Comparison of ENCODE assay signal across 10 cellular contexts in the genomic region with DNA sequence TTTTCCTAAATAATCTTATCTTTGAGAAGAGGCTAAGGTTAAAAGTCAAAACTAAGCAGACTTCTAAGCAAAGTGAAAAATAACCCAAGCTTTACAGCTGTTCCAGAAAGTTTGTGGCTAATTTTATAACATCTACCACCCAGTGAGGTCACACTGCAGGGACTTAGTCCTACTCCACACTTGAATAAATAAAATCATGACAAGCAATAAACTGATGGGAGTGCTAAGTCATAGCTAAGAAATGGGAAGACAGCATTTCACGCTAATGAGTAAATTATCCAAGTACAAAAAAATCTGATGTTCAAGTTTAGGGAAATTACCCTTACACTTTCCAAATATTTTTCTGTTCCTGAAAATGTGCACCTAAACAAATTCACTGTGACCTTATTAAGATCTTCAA. TPM values are rescaled to one million over a fixed set of nuclear protein-coding genes. Genes with fewer than 3 reads are reported as not detected.
DNase-seq lines count a peak whose midpoint lies in the region; TF ChIP-seq lines count a peak whose summit lies in the region.
"Had no signal": no experiment of that assay in that cellular context is flagged by ENCODE, and none has a peak within 500 bp of the region (broad histone marks: within the 10 kb centered on the region; RNA-seq: fewer than 3 reads in every experiment).

No MANE protein-coding gene starts in this region.

- no peaks in the 10 kb centered on the region for H3K36me3 Mint-ChIP-seq in CD8-positive, alpha-beta memory T cell

- H4K20me1 ChIP-seq in hepatocyte (ENCODE audit: insufficient read depth, poor library complexity, severe bottlenecking) (no peaks in the 10 kb centered on the region), PC-9 (ENCODE audit: insufficient read depth) (no peaks in the 10 kb centered on the region)

- no peak overlapping the region for H3K27ac Mint-ChIP-seq in CD8-positive, alpha-beta memory T cell

- no peaks in the 10 kb centered on the region for H3K9me3 ChIP-seq in hepatocyte (ENCODE audit: low read depth)
- no peaks in the 10 kb centered on the region for H3K9me3 ChIP-seq in sigmoid colon
- no peaks in the 10 kb centered on the region for H3K9me3 ChIP-seq in CD8-positive, alpha-beta memory T cell (ENCODE audit: low read length)
- no peaks in the 10 kb centered on the region for H3K9me3 ChIP-seq in PC-9 (ENCODE audit: insufficient read depth, low read depth)
- no peaks in the 10 kb centered on the region for H3K9me3 ChIP-seq in BE2C

- DNase-seq in Caki2 (ENCODE audit: low read depth) (peak; percentile 25), astrocyte of the spinal cord (ENCODE audit: low read depth, low spot score) (peak; percentile 37), hepatocyte (ENCODE audit: low spot score) (no peak), sigmoid colon (no peak), PC-9 (no peak), NCI-H187 (lab: John Stamatoyannopoulos, UW) (no peak), BE2C (no peak)
- DNase-seq in CD8-positive, alpha-beta memory T cell: no peak
- DNase-seq: AML-193, NCI-H2171 treated with DMSO at 0.1 percent for 48 hours had no signal

- peak overlapping the region; percentile 82 for H3K27ac ChIP-seq in hepatocyte
- peak overlapping the region; percentile 71 to 89 (median 86) for H3K27ac ChIP-seq in sigmoid colon
- H3K27ac ChIP-seq in CD8-positive, alpha-beta memory T cell (ENCODE audit: low read depth, low read length): no peak overlapping the region
- H3K27ac ChIP-seq in PC-9: no peak overlapping the region

- intact Hi-C loops in sigmoid colon (cut with DNase I): loop anchor here (2.0 to 5.0 kb wide), 2 partner anchors 44 to 786 kb away; no protein-coding TSS in a partner anchor
- intact Hi-C loops in PC-9 (cut with micrococcal nuclease; ENCODE audit: unreplicated experiment): no loop called here

- TF ChIP-seq POLR2A in sigmoid colon (IDR thresholded peaks at IDR 0.05): no peak

- BruUV-seq in PC-9 (replicated peaks; lab: Mats Ljungman, UMichigan): no TSS peak

- H3K27me3 ChIP-seq in hepatocyte (no peaks in the 10 kb centered on the region), sigmoid colon (no peaks in the 10 kb centered on the region), PC-9 (ENCODE audit: insufficient read depth, low read depth) (no peaks in the 10 kb centered on the region), BE2C (no peaks in the 10 kb centered on the region)
- no peaks in the 10 kb centered on the region for H3K27me3 ChIP-seq in CD8-positive, alpha-beta memory T cell (ENCODE audit: insufficient read depth, low read length, poor library complexity, severe bottlenecking)

- no peaks in the 10 kb centered on the region for H3K36me3 ChIP-seq in hepatocyte (replicated peaks; ENCODE audit: insufficient read depth, low read depth)
- H3K36me3 ChIP-seq in sigmoid colon: no peaks in the 10 kb centered on the region
- H3K36me3 ChIP-seq in CD8-positive, alpha-beta memory T cell (ENCODE audit: insufficient read depth, low read length): no peaks in the 10 kb centered on the region
- H3K36me3 ChIP-seq in PC-9 (ENCODE audit: low read depth): no peaks in the 10 kb centered on the region
- H3K36me3 ChIP-seq in BE2C: no peaks in the 10 kb centered on the region; the same call in 1 of the 2 replicates

- TF ChIP-seq CTCF in astrocyte of the spinal cord (IDR thresholded peaks at IDR 0.05; ENCODE audit: low read depth, low read length) (no peak), hepatocyte (IDR thresholded peaks at IDR 0.05; ENCODE audit: poor library complexity) (no peak), sigmoid colon (IDR thresholded peaks at IDR 0.05) (no peak), PC-9 (conservative IDR thresholded peaks at IDR 0.05) (no peak), BE2C (IDR thresholded peaks at IDR 0.05; ENCODE audit: low read depth, low read length) (no peak)

- in situ Hi-C loops in Caki2 (cut with HindIII; ENCODE audit: low pct_unique_long_range_greater_than_20kb, low sequenced_read_pairs) (no loop called here), astrocyte of the spinal cord (cut with HindIII; ENCODE audit: low sequenced_read_pairs) (no loop called here)

- peaks cover 48% of the 10 kb centered on the region for H3K4me1 ChIP-seq in hepatocyte (ENCODE audit: insufficient read depth)
- H3K4me1 ChIP-seq in sigmoid colon: peaks cover 0 to 76% (median 62%) of the 10 kb centered on the region in 4 donors
- H3K4me1 ChIP-seq in CD8-positive, alpha-beta memory T cell (ENCODE audit: insufficient read depth, low read length): no peaks in the 10 kb centered on the region
- H3K4me1 ChIP-seq in PC-9 (replicated peaks; ENCODE audit: insufficient read depth): no peaks in the 10 kb centered on the region
- no peaks in the 10 kb centered on the region; the same call in 1 of the 2 replicates for H3K4me1 ChIP-seq in BE2C

- no peaks in the 10 kb centered on the region for H3F3A ChIP-seq in PC-9 (ENCODE audit: insufficient read depth, low read depth)

- H3K4me2 ChIP-seq in hepatocyte (peak overlapping the region; percentile 46), PC-9 (no peak overlapping the region)

- H3K27me3 Mint-ChIP-seq in CD8-positive, alpha-beta memory T cell: no peaks in the 10 kb centered on the region

- 63% methylated on average over 1 of the region's 1 CpG for WGBS in hepatocyte (ENCODE audit: low lambda C conversion rate, missing lambda C conversion rate)
- WGBS in sigmoid colon, 2 donors: 29 to 60% methylated on average over 1 of the region's 1 CpG

- peaks cover 2 to 17% (median 4%) of the 10 kb centered on the region in 5 donors for H3K9me3 Mint-ChIP-seq in CD8-positive, alpha-beta memory T cell

- CTCF ChIA-PET in CD8-positive, alpha-beta memory T cell (lab: Charles Lee): no interaction called here
- CTCF ChIA-PET in PC-9 (lab: Charles Lee): no interaction called here

- H2AFZ ChIP-seq in hepatocyte (no peak overlapping the region), PC-9 (no peak overlapping the region)

- H3K4me3 Mint-ChIP-seq in CD8-positive, alpha-beta memory T cell: no peak overlapping the region

- TF ChIP-seq EP300 in sigmoid colon (IDR thresholded peaks at IDR 0.05): peak in 1 of 4 donors; percentile 17

- H3K4me1 Mint-ChIP-seq in CD8-positive, alpha-beta memory T cell: no peaks in the 10 kb centered on the region

- H3K79me2 ChIP-seq in hepatocyte: peaks cover 85% of the 10 kb centered on the region
- no peaks in the 10 kb centered on the region for H3K79me2 ChIP-seq in PC-9 (ENCODE audit: low read depth)

- H3K9me2 ChIP-seq in hepatocyte (replicated peaks; ENCODE audit: insufficient read depth) (no peaks in the 10 kb centered on the region), PC-9 (ENCODE audit: insufficient read depth) (no peaks in the 10 kb centered on the region)

- H3K4me3 ChIP-seq in astrocyte of the spinal cord (ENCODE audit: low read depth, low read length): no peak overlapping the region
- no peak overlapping the region for H3K4me3 ChIP-seq in hepatocyte
- H3K4me3 ChIP-seq in sigmoid colon: peak overlapping the region in 1 of 4 donors; percentile 22
- no peak overlapping the region for H3K4me3 ChIP-seq in CD8-positive, alpha-beta memory T cell (ENCODE audit: low read length)
- no peak overlapping the region for H3K4me3 ChIP-seq in PC-9
- no peak overlapping the region for H3K4me3 ChIP-seq in BE2C (ENCODE audit: low read depth, low read length)

- POLR2A ChIA-PET in CD8-positive, alpha-beta memory T cell (lab: Charles Lee): no interaction called here
- POLR2A ChIA-PET in PC-9 (lab: Charles Lee; ENCODE audit: unreplicated experiment): no interaction called here

RNA-seq across cellular contexts. Expression of gene ZNF608, which starts 47.7 kb away (rescaled TPM):
- total RNA-seq in Caki2 (2014; rRNA removed; shearing (Covaris generic); ENCODE audit: low replicate concordance): 23.9 and 24.7 TPM in 2 replicates
- total RNA-seq in hepatocyte (28.5 and 30.0 TPM in 2 replicates), sigmoid colon (10 to 100 TPM; 17.9 to 30.7 (median 24.0) TPM), PC-9 (2021) (2.8 and 5.5 TPM in 2 replicates)
- polyA plus RNA-seq in hepatocyte (12.4 and 19.8 TPM in 2 replicates), sigmoid colon (1 to 10 TPM; 5.1 to 9.4 (median 6.6) TPM)
- total RNA-seq in CD8-positive, alpha-beta memory T cell: not detected
- polyA plus RNA-seq in CD8-positive, alpha-beta memory T cell: not detected
- polyA plus RNA-seq in BE2C (2012; ENCODE audit: insufficient read depth, insufficient read length, low read depth): 70.5 TPM

Comparison
In these comparisons a context has a peak if more than half of its experiments do, and no peak if none do; other contexts are left out.
1. DNase-seq: peak in Caki2 (single experiment) and astrocyte of the spinal cord (single experiment); none in hepatocyte (single experiment), sigmoid colon (single experiment), CD8-positive, alpha-beta memory T cell (0 of 5), PC-9 (0 of 2), NCI-H187 (0 of 2) and BE2C (single experiment).
2. H3K27ac ChIP-seq: peak in hepatocyte (single experiment) and sigmoid colon (4 of 4); none in CD8-positive, alpha-beta memory T cell (single experiment) and PC-9 (single experiment).